14 cellular contexts compared by ENCODE assay signal in genomic region chr7:130419652-130420051, GRCh38. TPM values are rescaled to one million over a fixed set of nuclear protein-coding genes. Genes with fewer than 3 reads are reported as not detected.
A peak's percentile ranks its signal among the peaks of the same experiment; 100 is the strongest.
DNase-seq lines count a peak whose midpoint lies in the region; ATAC-seq and TF ChIP-seq lines count a peak whose summit lies in the region.
"Had no signal": no experiment of that assay in that cellular context is flagged by ENCODE, and none has a peak within 500 bp of the region (broad histone marks: within the 10 kb centered on the region; RNA-seq: fewer than 3 reads in every experiment).

No MANE protein-coding gene starts in this region.

- H3K36me3 Mint-ChIP-seq in activated CD8-positive, alpha-beta memory T cell treated with anti-CD3 and anti-CD28 coated beads, Interleukin-2, amount 10 ng/mL, durations not matched to agents 7 days and 5 days: peaks cover 9% of the 10 kb centered on the region
- H3K36me3 Mint-ChIP-seq in T-cell: no peaks in the 10 kb centered on the region
- peaks cover 5% of the 10 kb centered on the region for H3K36me3 Mint-ChIP-seq in stimulated activated effector memory CD8-positive, alpha-beta T cell treated with anti-CD3 and anti-CD28 coated beads, Interleukin-12 subunit alpha, Interleukin-12 subunit beta, amount 100 ng/mL, for 72 hours

- peak; percentile 45 for ATAC-seq in activated CD8-positive, alpha-beta memory T cell treated with anti-CD3 and anti-CD28 coated beads, Interleukin-2, amount 10 ng/mL, durations not matched to agents 7 days and 5 days
- ATAC-seq in T-cell (replicated peaks in 1 of 4) (peak; percentile 62 to 74 (median 71)), upper lobe of left lung (ENCODE audit: low FRiP score in 2 of 2) (no peak)
- peak; percentile 31 for ATAC-seq in stimulated activated effector memory CD8-positive, alpha-beta T cell treated with anti-CD3 and anti-CD28 coated beads, Interleukin-12 subunit alpha, Interleukin-12 subunit beta, amount 100 ng/mL, for 72 hours

- TF ChIP-seq POLR2A in upper lobe of left lung (IDR thresholded peaks at IDR 0.05) (no peak), erythroblast (IDR thresholded peaks at IDR 0.05; ENCODE audit: low read length) (no peak)

- no peaks in the 10 kb centered on the region for H3K9me3 Mint-ChIP-seq in activated CD8-positive, alpha-beta memory T cell treated with anti-CD3 and anti-CD28 coated beads, Interleukin-2, amount 10 ng/mL, durations not matched to agents 7 days and 5 days (ENCODE audit: low read depth)
- no peaks in the 10 kb centered on the region for H3K9me3 Mint-ChIP-seq in T-cell
- H3K9me3 Mint-ChIP-seq in stimulated activated effector memory CD8-positive, alpha-beta T cell treated with anti-CD3 and anti-CD28 coated beads, Interleukin-12 subunit alpha, Interleukin-12 subunit beta, amount 100 ng/mL, for 72 hours: no peaks in the 10 kb centered on the region

- H3K4me1 Mint-ChIP-seq in activated CD8-positive, alpha-beta memory T cell treated with anti-CD3 and anti-CD28 coated beads, Interleukin-2, amount 10 ng/mL, durations not matched to agents 7 days and 5 days: peaks cover 65% of the 10 kb centered on the region
- H3K4me1 Mint-ChIP-seq in T-cell: peaks cover 66 to 77% (median 76%) of the 10 kb centered on the region in 3 donors
- peaks cover 29% of the 10 kb centered on the region for H3K4me1 Mint-ChIP-seq in stimulated activated effector memory CD8-positive, alpha-beta T cell treated with anti-CD3 and anti-CD28 coated beads, Interleukin-12 subunit alpha, Interleukin-12 subunit beta, amount 100 ng/mL, for 72 hours

- no peak for TF ChIP-seq EP300 in upper lobe of left lung (IDR thresholded peaks at IDR 0.05)

- no peaks in the 10 kb centered on the region for H3K9me3 ChIP-seq in upper lobe of left lung

- H3K4me3 Mint-ChIP-seq in activated CD8-positive, alpha-beta memory T cell treated with anti-CD3 and anti-CD28 coated beads, Interleukin-2, amount 10 ng/mL, durations not matched to agents 7 days and 5 days: no peak overlapping the region
- peak overlapping the region in 2 of 3 donors; percentile 1 to 54 for H3K4me3 Mint-ChIP-seq in T-cell
- no peak overlapping the region for H3K4me3 Mint-ChIP-seq in stimulated activated effector memory CD8-positive, alpha-beta T cell treated with anti-CD3 and anti-CD28 coated beads, Interleukin-12 subunit alpha, Interleukin-12 subunit beta, amount 100 ng/mL, for 72 hours

- H3K27ac ChIP-seq in upper lobe of left lung: no peak overlapping the region
- H3K27ac ChIP-seq: GM23248, HL-60 had no signal

- no peak for TF ChIP-seq CTCF in upper lobe of left lung (IDR thresholded peaks at IDR 0.05)

- H3K36me3 ChIP-seq in upper lobe of left lung: no peaks in the 10 kb centered on the region

- no peak overlapping the region for H3K4me3 ChIP-seq in upper lobe of left lung
- H3K4me3 ChIP-seq: GM23248 had no signal

- peaks cover 0 to 5% (median 3%) of the 10 kb centered on the region in 4 donors for H3K4me1 ChIP-seq in upper lobe of left lung

- no peak for DNase-seq in activated CD8-positive, alpha-beta memory T cell treated with anti-CD3 and anti-CD28 coated beads, Interleukin-2, amount 10 ng/mL, durations not matched to agents 7 days and 5 days
- no peak for DNase-seq in activated CD8-positive, alpha-beta memory T cell treated with anti-CD3 and anti-CD28 coated beads for 24 hours
- no peak for DNase-seq in T-cell
- peak; percentile 56 for DNase-seq in iris pigment epithelial cell (ENCODE audit: low read depth)
- DNase-seq in stimulated activated effector memory CD8-positive, alpha-beta T cell treated with anti-CD3 and anti-CD28 coated beads, Interleukin-12 subunit alpha, Interleukin-12 subunit beta, amount 100 ng/mL, for 72 hours (ENCODE audit: low spot score in 2 of 2): no peak
- no peak for DNase-seq in upper lobe of left lung
- no peak for DNase-seq in CD1c-positive myeloid dendritic cell (ENCODE audit: extremely low spot score)
- no peak for DNase-seq in erythroblast (lab: John Stamatoyannopoulos, UW)
- DNase-seq: effector CD8-positive, alpha-beta T cell; GM23248; NCI-H345 had no signal

- H3K27ac Mint-ChIP-seq in activated CD8-positive, alpha-beta memory T cell treated with anti-CD3 and anti-CD28 coated beads, Interleukin-2, amount 10 ng/mL, durations not matched to agents 7 days and 5 days: peak overlapping the region; percentile 24
- H3K27ac Mint-ChIP-seq in T-cell: peak overlapping the region; percentile 67 to 89
- H3K27ac Mint-ChIP-seq in stimulated activated effector memory CD8-positive, alpha-beta T cell treated with anti-CD3 and anti-CD28 coated beads, Interleukin-12 subunit alpha, Interleukin-12 subunit beta, amount 100 ng/mL, for 72 hours: no peak overlapping the region

- 65 to 73% methylated on average over 5 of the region's 5 CpGs for WGBS in upper lobe of left lung, 2 donors

- H3K27me3 Mint-ChIP-seq in activated CD8-positive, alpha-beta memory T cell treated with anti-CD3 and anti-CD28 coated beads, Interleukin-2, amount 10 ng/mL, durations not matched to agents 7 days and 5 days: no peaks in the 10 kb centered on the region
- no peaks in the 10 kb centered on the region for H3K27me3 Mint-ChIP-seq in T-cell

- CTCF ChIA-PET in activated CD8-positive, alpha-beta memory T cell treated with anti-CD3 and anti-CD28 coated beads, Interleukin-2, amount 10 ng/mL, durations not matched to agents 7 days and 5 days (lab: Charles Lee): no interaction called here
- CTCF ChIA-PET in T-cell (lab: Charles Lee): interaction anchor here in 1 of 2 donors (0.6 kb wide), 1 partner anchor 29 kb away, joined by 3 read pairs; no protein-coding TSS in a partner anchor

- no peaks in the 10 kb centered on the region for H3K27me3 ChIP-seq in upper lobe of left lung

- POLR2A ChIA-PET in T-cell (lab: Charles Lee): interaction anchor here in 1 of 2 donors (0.7 kb wide), 1 partner anchor 238 kb away, joined by 3 read pairs; no protein-coding TSS in a partner anchor

RNA-seq across cellular contexts. Expression of gene CEP41, which starts 21.2 kb away (rescaled TPM):
- total RNA-seq in activated CD8-positive, alpha-beta memory T cell treated with anti-CD3 and anti-CD28 coated beads, Interleukin-2, amount 10 ng/mL, durations not matched to agents 7 days and 5 days: 10 to 100 TPM; 22.0 to 23.3 TPM
- 10 to 100 TPM in 1 of 5 donors, 1 to 10 TPM in 4; 6.3 to 13.6 (median 9.2) TPM for total RNA-seq in T-cell
- total RNA-seq in upper lobe of left lung: 10 to 100 TPM in 1 of 6 donors, 1 to 10 TPM in 5; 4.3 to 11.5 (median 7.2) TPM

RNA-seq across cellular contexts. Expression of gene CPA1, which starts 39.4 kb away (rescaled TPM):
- not detected for total RNA-seq in activated CD8-positive, alpha-beta memory T cell treated with anti-CD3 and anti-CD28 coated beads, Interleukin-2, amount 10 ng/mL, durations not matched to agents 7 days and 5 days
- 10 to 100 TPM in 3 of 5 donors, not detected in 2; 15.8 to 22.5 (median 16.0) TPM for total RNA-seq in T-cell
- total RNA-seq in upper lobe of left lung: 10 to 100 TPM in 2 of 6 donors, not detected in 4; 12.6 to 21.8 TPM
- total RNA-seq: activated CD8-positive, alpha-beta memory T cell treated with anti-CD3 and anti-CD28 coated beads for 36 hours; GM23248; RPMI7951 had no signal

Comparison
In these comparisons a context has a peak if more than half of its experiments do, and no peak if none do; other contexts are left out.
1. ATAC-seq: peak in activated CD8-positive, alpha-beta memory T cell treated with anti-CD3 and anti-CD28 coated beads, Interleukin-2, amount 10 ng/mL, durations not matched to agents 7 days and 5 days (single experiment), T-cell (4 of 4) and stimulated activated effector memory CD8-positive, alpha-beta T cell treated with anti-CD3 and anti-CD28 coated beads, Interleukin-12 subunit alpha, Interleukin-12 subunit beta, amount 100 ng/mL, for 72 hours (single experiment); none in upper lobe of left lung (0 of 2).
2. H3K4me3 Mint-ChIP-seq: peak in T-cell (2 of 3); none in activated CD8-positive, alpha-beta memory T cell treated with anti-CD3 and anti-CD28 coated beads, Interleukin-2, amount 10 ng/mL, durations not matched to agents 7 days and 5 days (single experiment) and stimulated activated effector memory CD8-positive, alpha-beta T cell treated with anti-CD3 and anti-CD28 coated beads, Interleukin-12 subunit alpha, Interleukin-12 subunit beta, amount 100 ng/mL, for 72 hours (single experiment).